ENCODE assay signal across 19 cellular contexts in genomic region chr18:50447952-50448351, GRCh38.
A peak's percentile ranks its signal among the peaks of the same experiment; 100 is the strongest.
DNase-seq lines count a peak whose midpoint lies in the region; ATAC-seq, FAIRE-seq and TF ChIP-seq lines count a peak whose summit lies in the region.
"Had no signal": no experiment of that assay in that cellular context is flagged by ENCODE, and none has a peak within 500 bp of the region (broad histone marks: within the 10 kb centered on the region; RNA-seq: fewer than 3 reads in every experiment).

No MANE protein-coding gene starts in this region.

- H3K27ac ChIP-seq in WERI-Rb-1 = peak overlapping the region; percentile 24
- H3K27ac ChIP-seq in right lobe of liver = peak overlapping the region in 1 of 3 donors; percentile 19
- no peak overlapping the region for H3K27ac ChIP-seq in brain microvascular endothelial cell
- H3K27ac ChIP-seq: BLaER1 treated with 17β-estradiol and CSF1 and Interleukin-3, amounts not matched to agents 10 nM and 100 nM had no signal

- no peaks in the 10 kb centered on the region for H3K36me3 ChIP-seq in WERI-Rb-1
- H3K36me3 ChIP-seq in right lobe of liver = no peaks in the 10 kb centered on the region
- no peaks in the 10 kb centered on the region for H3K36me3 ChIP-seq in brain microvascular endothelial cell (replicated peaks)

- H3K27ac Mint-ChIP-seq in activated CD4-positive, alpha-beta T cell treated with anti-CD3 and anti-CD28 coated beads, Interleukin-2, amount 10 ng/mL, durations not matched to agents 24 days and 14 days = no peak overlapping the region
- H3K27ac Mint-ChIP-seq: B cell; CD8-positive, alpha-beta T cell; GM23338 had no signal

- no peak overlapping the region for H3K4me3 Mint-ChIP-seq in activated CD4-positive, alpha-beta T cell treated with anti-CD3 and anti-CD28 coated beads, Interleukin-2, amount 10 ng/mL, durations not matched to agents 24 days and 14 days
- H3K4me3 Mint-ChIP-seq: B cell; CD8-positive, alpha-beta T cell; GM23338 had no signal

- peak; percentile 86 for FAIRE-seq in D721Med (lab: Jason Lieb, UNC)
- FAIRE-seq: GM12892, GM18507, H54 had no signal

- H3K4me1 Mint-ChIP-seq in activated CD4-positive, alpha-beta T cell treated with anti-CD3 and anti-CD28 coated beads, Interleukin-2, amount 10 ng/mL, durations not matched to agents 24 days and 14 days = no peaks in the 10 kb centered on the region
- H3K4me1 Mint-ChIP-seq: B cell had no signal

- H3K4me3 ChIP-seq in WERI-Rb-1 (ENCODE audit: low read depth, low read length) (no peak overlapping the region), right lobe of liver (no peak overlapping the region), brain microvascular endothelial cell (ENCODE audit: low read depth, low read length) (no peak overlapping the region)
- H3K4me3 ChIP-seq: BLaER1 treated with 17β-estradiol and CSF1 and Interleukin-3, amounts not matched to agents 10 nM and 100 nM; GM23338 had no signal

- H3K27me3 ChIP-seq in WERI-Rb-1 (ENCODE audit: insufficient read depth, low read depth, severe bottlenecking) (no peaks in the 10 kb centered on the region), right lobe of liver (no peaks in the 10 kb centered on the region), brain microvascular endothelial cell (replicated peaks) (no peaks in the 10 kb centered on the region)
- H3K27me3 ChIP-seq: BLaER1 treated with 17β-estradiol and CSF1 and Interleukin-3, amounts not matched to agents 10 nM and 100 nM had no signal

- in situ Hi-C loops in brain microvascular endothelial cell (cut with HindIII; ENCODE audit: low pct_ligation_motif_present, low sequenced_read_pairs) = no loop called here

- peaks cover 6% of the 10 kb centered on the region for H3K9me3 Mint-ChIP-seq in activated CD4-positive, alpha-beta T cell treated with anti-CD3 and anti-CD28 coated beads, Interleukin-2, amount 10 ng/mL, durations not matched to agents 24 days and 14 days

- no peak for TF ChIP-seq POLR2A in right lobe of liver (IDR thresholded peaks at IDR 0.05)

- intact Hi-C loops in right lobe of liver (cut with DNase I) = no loop called here
- intact Hi-C loops in activated CD4-positive, alpha-beta T cell treated with anti-CD3 and anti-CD28 coated beads, Interleukin-2, amount 10 ng/mL, durations not matched to agents 24 days and 14 days (cut with micrococcal nuclease) = no loop called here

- no peaks in the 10 kb centered on the region for H3K27me3 Mint-ChIP-seq in activated CD4-positive, alpha-beta T cell treated with anti-CD3 and anti-CD28 coated beads, Interleukin-2, amount 10 ng/mL, durations not matched to agents 24 days and 14 days

- ATAC-seq in right lobe of liver = peak; percentile 72 to 87 (median 82)
- ATAC-seq: CD8-positive, alpha-beta T cell; GM23338 had no signal

- no peaks in the 10 kb centered on the region for H3K36me3 Mint-ChIP-seq in activated CD4-positive, alpha-beta T cell treated with anti-CD3 and anti-CD28 coated beads, Interleukin-2, amount 10 ng/mL, durations not matched to agents 24 days and 14 days (ENCODE audit: low read depth)
- H3K36me3 Mint-ChIP-seq: CD8-positive, alpha-beta T cell had no signal

- H3K9me3 ChIP-seq in WERI-Rb-1 (ENCODE audit: severe bottlenecking) (peaks cover 16% of the 10 kb centered on the region), right lobe of liver (no peaks in the 10 kb centered on the region)

- no peak for TF ChIP-seq CTCF in D721Med (IDR thresholded peaks at IDR 0.05; ENCODE audit: insufficient read depth, missing control alignments)
- no peak for TF ChIP-seq CTCF in WERI-Rb-1 (IDR thresholded peaks at IDR 0.05; ENCODE audit: low read depth, low read length)
- no peak for TF ChIP-seq CTCF in right lobe of liver (IDR thresholded peaks at IDR 0.05)
- no peak for TF ChIP-seq CTCF in brain microvascular endothelial cell (IDR thresholded peaks at IDR 0.05; ENCODE audit: low read depth, low read length, missing control alignments)

- peaks cover 0 to 28% (median 10%) of the 10 kb centered on the region in 4 donors for H3K4me1 ChIP-seq in right lobe of liver
- H3K4me1 ChIP-seq: BLaER1 treated with 17β-estradiol and CSF1 and Interleukin-3, amounts not matched to agents 10 nM and 100 nM had no signal

- DNase-seq in D721Med (ENCODE audit: insufficient read length, low spot score) (no peak), NCI-H524 treated with DMSO at 0.1 percent for 48 hours (lab: John Stamatoyannopoulos, UW) (peak; percentile 79), WERI-Rb-1 (peak; percentile 59), right lobe of liver (no peak), brain microvascular endothelial cell (no peak)
- no peak for DNase-seq in activated CD4-positive, alpha-beta T cell treated with anti-CD3 and anti-CD28 coated beads, Interleukin-2, amount 10 ng/mL, durations not matched to agents 24 days and 14 days
- DNase-seq: Calu3; CD8-positive, alpha-beta T cell; DMS 273 treated with DMSO at 0.1 percent for 48 hours; DMS79; GDM1; HCEC 1CT; IMR-90 had no signal

- WGBS in right lobe of liver (ENCODE audit: insufficient coverage, low coverage, low lambda C conversion rate, missing lambda C conversion rate) = 11% methylated on average over 1 of the region's 1 CpG

Comparison
In these comparisons a context has a peak if more than half of its experiments do, and no peak if none do; other contexts are left out.
1. DNase-seq: peak in NCI-H524 treated with DMSO at 0.1 percent for 48 hours (single experiment) and WERI-Rb-1 (single experiment); none in D721Med (single experiment), right lobe of liver (0 of 3), activated CD4-positive, alpha-beta T cell treated with anti-CD3 and anti-CD28 coated beads, Interleukin-2, amount 10 ng/mL, durations not matched to agents 24 days and 14 days (single experiment) and brain microvascular endothelial cell (single experiment).